ENCODE assay signal across 19 cellular contexts in genomic region chr22:33476716-33477115, GRCh38.
DNase-seq lines count a peak whose midpoint lies in the region; ATAC-seq, FAIRE-seq and TF ChIP-seq lines count a peak whose summit lies in the region.
"Had no signal": no experiment of that assay in that cellular context is flagged by ENCODE, and none has a peak within 500 bp of the region (broad histone marks: within the 10 kb centered on the region; RNA-seq: fewer than 3 reads in every experiment).

No MANE protein-coding gene starts in this region.

- H3K4me3 Mint-ChIP-seq in effector memory CD8-positive, alpha-beta T cell, result no peak overlapping the region
- H3K4me3 Mint-ChIP-seq: activated T-cell treated with anti-CD3 and anti-CD28 coated beads, Interleukin-2, amount 50 U/mL, for 72 hours; nephron had no signal

- no peak overlapping the region for H2BK120ac ChIP-seq in mesendoderm (ENCODE audit: low read depth, low read length)

- H3K23ac ChIP-seq in mesendoderm (ENCODE audit: low read length), result no peak overlapping the region

- H3K36me3 Mint-ChIP-seq in effector memory CD8-positive, alpha-beta T cell (ENCODE audit: insufficient read depth), result no peaks in the 10 kb centered on the region

- H3K4me1 ChIP-seq in left ventricle myocardium inferior (peaks cover 42% of the 10 kb centered on the region), right atrium auricular region (peaks cover 0 to 12% of the 10 kb centered on the region in 2 donors), adipocyte (ENCODE audit: control insufficient read depth, insufficient read depth, low read length) (no peaks in the 10 kb centered on the region), mesendoderm (ENCODE audit: control insufficient read depth, low read depth, low read length) (peaks cover 2% of the 10 kb centered on the region), kidney (ENCODE audit: control insufficient read depth in 1 of 2, insufficient read depth in 1 of 2, low read depth in 1 of 2, low read length in 2 of 2) (no peaks in the 10 kb centered on the region)
- H3K4me1 ChIP-seq: spleen had no signal

- no peak overlapping the region for H3K27ac Mint-ChIP-seq in effector memory CD8-positive, alpha-beta T cell
- H3K27ac Mint-ChIP-seq: activated T-cell treated with anti-CD3 and anti-CD28 coated beads, Interleukin-2, amount 50 U/mL, for 72 hours; nephron had no signal

- H3K9me3 ChIP-seq in left ventricle myocardium inferior (replicated peaks) (no peaks in the 10 kb centered on the region), right atrium auricular region (no peaks in the 10 kb centered on the region), adipocyte (ENCODE audit: control insufficient read depth, low read length) (no peaks in the 10 kb centered on the region), kidney (ENCODE audit: control insufficient read depth in 1 of 2, low read length in 2 of 2) (no peaks in the 10 kb centered on the region)
- H3K9me3 ChIP-seq: heart left ventricle, spleen had no signal

- no peak overlapping the region for H2BK15ac ChIP-seq in mesendoderm (replicated peaks; ENCODE audit: low read depth)

- H3K18ac ChIP-seq in mesendoderm (ENCODE audit: low read length), result no peak overlapping the region

- H3K9ac ChIP-seq in adipocyte (ENCODE audit: low read length), result no peak overlapping the region
- H3K9ac ChIP-seq in mesendoderm (ENCODE audit: low read length), result no peak overlapping the region
- no peak overlapping the region for H3K9ac ChIP-seq in kidney (ENCODE audit: low read length in 2 of 2)

- peak overlapping the region; percentile 16 for H3K27ac ChIP-seq in left ventricle myocardium inferior (replicated peaks)
- H3K27ac ChIP-seq in right atrium auricular region, result no peak overlapping the region
- H3K27ac ChIP-seq in mesendoderm (ENCODE audit: low read depth, low read length), result no peak overlapping the region
- no peak overlapping the region for H3K27ac ChIP-seq in kidney (ENCODE audit: low read depth in 2 of 2, low read length in 2 of 2)
- H3K27ac ChIP-seq: spleen had no signal

- intact Hi-C loops in left ventricle myocardium inferior (cut with micrococcal nuclease) (no loop called here), kidney (cut with DNase I) (no loop called here)

- H3K79me2 ChIP-seq in mesendoderm (ENCODE audit: control insufficient read depth, insufficient read depth, low read length), result no peaks in the 10 kb centered on the region

- TF ChIP-seq CTCF in left ventricle myocardium inferior (IDR thresholded peaks at IDR 0.05; ENCODE audit: borderline replicate concordance), result no peak
- TF ChIP-seq CTCF in right atrium auricular region (IDR thresholded peaks at IDR 0.05), result no peak
- TF ChIP-seq CTCF in kidney (IDR thresholded peaks at IDR 0.05; ENCODE audit: borderline replicate concordance, extremely low read depth, insufficient read depth), result no peak

- no peaks in the 10 kb centered on the region for H3K27me3 ChIP-seq in left ventricle myocardium inferior (ENCODE audit: low read depth)
- H3K27me3 ChIP-seq in right atrium auricular region, result no peaks in the 10 kb centered on the region
- no peaks in the 10 kb centered on the region for H3K27me3 ChIP-seq in adipocyte (replicated peaks; ENCODE audit: control insufficient read depth, insufficient read depth, low read length)
- no peaks in the 10 kb centered on the region for H3K27me3 ChIP-seq in mesendoderm (ENCODE audit: insufficient read depth, low read length, poor library complexity)
- H3K27me3 ChIP-seq: heart left ventricle, spleen had no signal

- DNase-seq in left ventricle myocardium inferior, result no peak
- DNase-seq in right atrium auricular region (ENCODE audit: low spot score), result no peak
- peak; percentile 45 for DNase-seq in adipocyte (ENCODE audit: low read depth)
- DNase-seq in mesendoderm, result peak; percentile 52
- no peak for DNase-seq in kidney
- DNase-seq in effector memory CD8-positive, alpha-beta T cell, result no peak
- no peak for DNase-seq in NCI-H1417 (lab: John Stamatoyannopoulos, UW)
- no peak for DNase-seq in OCI-M1 (lab: John Stamatoyannopoulos, UW)
- DNase-seq: 8988T; activated CD4-positive, alpha-beta T cell treated with anti-CD3 and anti-CD28 coated beads for 4 hours; activated T-cell treated with anti-CD3 and anti-CD28 coated beads, Interleukin-2, amount 50 U/mL, for 72 hours; heart left ventricle; NCI-H1105; NCI-H226; spleen; SW 1271 had no signal

- no peak overlapping the region for H2AK5ac ChIP-seq in mesendoderm (ENCODE audit: low read length)

- no CpG with 5 or more reads among the region's 13 CpGs for WGBS in mesendoderm (ENCODE audit: extremely low coverage, insufficient coverage, low lambda C conversion rate)

- no peaks in the 10 kb centered on the region for H3K36me3 ChIP-seq in left ventricle myocardium inferior
- no peaks in the 10 kb centered on the region for H3K36me3 ChIP-seq in right atrium auricular region
- H3K36me3 ChIP-seq in adipocyte (ENCODE audit: control insufficient read depth, insufficient read depth, low read length, severe bottlenecking), result no peaks in the 10 kb centered on the region
- no peaks in the 10 kb centered on the region for H3K36me3 ChIP-seq in mesendoderm (ENCODE audit: control insufficient read depth, insufficient read depth, low read length)
- no peaks in the 10 kb centered on the region for H3K36me3 ChIP-seq in kidney (ENCODE audit: control insufficient read depth in 1 of 2, insufficient read depth in 2 of 2, low read length in 2 of 2)
- H3K36me3 ChIP-seq: heart left ventricle, spleen had no signal

- no peaks in the 10 kb centered on the region for H3K79me1 ChIP-seq in mesendoderm (ENCODE audit: low read length)

- H4K8ac ChIP-seq in mesendoderm (ENCODE audit: low read depth, low read length), result no peak overlapping the region

- no peak overlapping the region for H3K4ac ChIP-seq in mesendoderm (ENCODE audit: low read depth, low read length)

- no peak overlapping the region for H3K4me2 ChIP-seq in mesendoderm (ENCODE audit: low read length)

- no peaks in the 10 kb centered on the region for H3K4me1 Mint-ChIP-seq in effector memory CD8-positive, alpha-beta T cell (ENCODE audit: low read depth in 2 of 2)

- no peak overlapping the region for H2BK5ac ChIP-seq in mesendoderm (ENCODE audit: low read length)

- H3K9me3 Mint-ChIP-seq in effector memory CD8-positive, alpha-beta T cell, result peaks cover 0 to 4% of the 10 kb centered on the region in 2 donors
- H3K9me3 Mint-ChIP-seq: activated T-cell treated with anti-CD3 and anti-CD28 coated beads, Interleukin-2, amount 50 U/mL, for 72 hours; nephron had no signal

- H4K5ac ChIP-seq in mesendoderm (ENCODE audit: low read length), result no peak overlapping the region

- ATAC-seq in effector memory CD8-positive, alpha-beta T cell (replicated peaks), result no peak
- ATAC-seq: activated T-cell treated with anti-CD3 and anti-CD28 coated beads, Interleukin-2, amount 50 U/mL, for 72 hours; left lobe of liver had no signal

- no peak for FAIRE-seq in kidney (lab: Jason Lieb, UNC)
- FAIRE-seq: endothelial cell of umbilical vein had no signal

- H3K27me3 Mint-ChIP-seq in effector memory CD8-positive, alpha-beta T cell, result no peaks in the 10 kb centered on the region

- H3K4me3 ChIP-seq in left ventricle myocardium inferior (no peak overlapping the region), right atrium auricular region (no peak overlapping the region), adipocyte (ENCODE audit: low read length) (no peak overlapping the region), mesendoderm (ENCODE audit: low read length) (no peak overlapping the region), kidney (ENCODE audit: low read length in 2 of 2) (no peak overlapping the region)
- H3K4me3 ChIP-seq: heart left ventricle, spleen had no signal

- peak overlapping the region; percentile 15 for H3K56ac ChIP-seq in mesendoderm (ENCODE audit: low read length)

Comparison
In these comparisons a context has a peak if more than half of its experiments do, and no peak if none do; other contexts are left out.
1. DNase-seq: peak in adipocyte (single experiment) and mesendoderm (single experiment); none in left ventricle myocardium inferior (single experiment), right atrium auricular region (single experiment), kidney (single experiment), effector memory CD8-positive, alpha-beta T cell (0 of 3), NCI-H1417 (0 of 3) and OCI-M1 (single experiment).